In genomic region chr10:22846294-22846693, GRCh38 we compare ENCODE assay signal across 29 cellular contexts.
"Had no signal": no experiment of that assay in that cellular context is flagged by ENCODE, and none has a peak within 500 bp of the region (broad histone marks: within the 10 kb centered on the region; RNA-seq: fewer than 3 reads in every experiment).

No MANE protein-coding gene starts in this region.

- H3K4me3 ChIP-seq: colonic mucosa had no signal

- H3K4me1 ChIP-seq: colonic mucosa had no signal

- DNase-seq: activated CD4-positive, alpha-beta memory T cell treated with anti-CD3 and anti-CD28 coated beads, Interleukin-2, amount 10 ng/mL, durations not matched to agents 7 days and 5 days; activated CD4-positive, alpha-beta T cell treated with anti-CD3 and anti-CD28 coated beads for 36 hours; activated CD4-positive, alpha-beta T cell treated with anti-CD3 and anti-CD28 coated beads, Interleukin-2, amount 10 ng/mL, durations not matched to agents 7 days and 5 days; activated CD4-positive, alpha-beta T cell treated with anti-CD3 and anti-CD28 coated beads, Interleukin-2, amount 50 U/mL, for 4 hours; activated CD4-positive, CD25-positive, alpha-beta regulatory T cell; activated CD4-positive, CD25-positive, alpha-beta regulatory T cell treated with anti-CD3 and anti-CD28 coated beads, Interleukin-2, amount 50 U/mL, for 72 hours; activated CD8-positive, alpha-beta memory T cell treated with anti-CD3 and anti-CD28 coated beads, Interleukin-2, amount 50 U/mL, for 48 hours; activated gamma-delta T cell; activated naive CD4-positive, alpha-beta T cell; activated naive CD4-positive, alpha-beta T cell treated with anti-CD3 and anti-CD28 coated beads, Interleukin-2, amount 10 ng/mL, durations not matched to agents 7 days and 5 days; activated naive CD8-positive, alpha-beta T cell treated with anti-CD3 and anti-CD28 coated beads, Interleukin-2, amount 10 ng/mL, durations not matched to agents 7 days and 5 days; activated T-cell treated with anti-CD3 and anti-CD28 coated beads for 4 hours; activated T-cell treated with anti-CD3 and anti-CD28 coated beads, Interleukin-2, amount 50 U/mL, for 24 hours; activated T-cell treated with anti-CD3 and anti-CD28 coated beads, Interleukin-2, amount 50 U/mL, for 72 hours; anterior cingulate cortex; brain microvascular endothelial cell; colonic mucosa; effector memory CD4-positive, alpha-beta T cell; endodermal cell; foreskin fibroblast; head of caudate nucleus; T-helper 1 cell; T-helper 17 cell; T1000 had no signal

- H3K27me3 ChIP-seq: brain microvascular endothelial cell, colonic mucosa had no signal

- H3K27ac ChIP-seq: brain microvascular endothelial cell, colonic mucosa had no signal

- H3K9me3 ChIP-seq: colonic mucosa had no signal

- FAIRE-seq: astrocyte, bronchial epithelial cell, frontal cortex had no signal

- ATAC-seq: activated CD4-positive, alpha-beta T cell treated with anti-CD3 and anti-CD28 coated beads for 36 hours; activated naive CD4-positive, alpha-beta T cell treated with anti-CD3 and anti-CD28 coated beads, Interleukin-2, amount 50 U/mL, for 72 hours; esophagus mucosa; T-helper 17 cell had no signal

- H3K36me3 ChIP-seq: brain microvascular endothelial cell, colonic mucosa had no signal
